1 cellular context compared by ENCODE assay signal in genomic region chr1:211735208-211736170, GRCh38.
TF ChIP-seq lines count a peak whose summit lies in the region.

No MANE protein-coding gene starts in this region.

TF ChIP-seq in HEK293, 187 proteins besides CTCF, POLR2A, EP300 and RAD21 (continued from another document):
- TF ChIP-seq ZNF692 (tag by site-specific recombination; IDR thresholded peaks at IDR 0.05) (no peak), ZNF624 (tag by site-specific recombination; IDR thresholded peaks at IDR 0.05) (no peak), PRDM1 (tag by site-specific recombination; IDR thresholded peaks at IDR 0.05) (no peak; the same call in 1 of the 2 replicates), IKZF3 (tag by site-specific recombination; IDR thresholded peaks at IDR 0.05) (peak; percentile 74; the same call in 1 of the 2 replicates), KLF16 (tag by site-specific recombination; IDR thresholded peaks at IDR 0.05) (no peak), ZNF10 (tag by site-specific recombination; IDR thresholded peaks at IDR 0.05) (no peak), ZNF600 (tag by site-specific recombination; IDR thresholded peaks at IDR 0.05) (peak; percentile 85), ZNF223 (tag by site-specific recombination; IDR thresholded peaks at IDR 0.05) (no peak), ZNF202 (tag by site-specific recombination; IDR thresholded peaks at IDR 0.05; ENCODE audit: borderline replicate concordance) (no peak), ZFP41 (tag by site-specific recombination; IDR thresholded peaks at IDR 0.05; ENCODE audit: borderline replicate concordance) (no peak), ZFP3 (tag by site-specific recombination; IDR thresholded peaks at IDR 0.05; ENCODE audit: low read depth) (no peak), GFI1B (tag by site-specific recombination; IDR thresholded peaks at IDR 0.05) (no peak), ZNF660 (tag by site-specific recombination; IDR thresholded peaks at IDR 0.05) (peak; percentile 87), PRDM10 (tag by site-specific recombination; IDR thresholded peaks at IDR 0.05) (peak; percentile 88), ZNF18 (tag by site-specific recombination; IDR thresholded peaks at IDR 0.05) (no peak), ZSCAN23 (tag by site-specific recombination; IDR thresholded peaks at IDR 0.05) (peak; percentile 58; the same call in 1 of the 2 replicates), ZNF555 (tag by site-specific recombination; conservative IDR thresholded peaks at IDR 0.05) (no peak), ZNF473 (tag by site-specific recombination; IDR thresholded peaks at IDR 0.05) (no peak), ZNF704 (tag by site-specific recombination; IDR thresholded peaks at IDR 0.05) (no peak), ZNF114 (tag by site-specific recombination; IDR thresholded peaks at IDR 0.05) (no peak), ZNF544 (tag by site-specific recombination; IDR thresholded peaks at IDR 0.05) (no peak), ZNF335 (tag by site-specific recombination; conservative IDR thresholded peaks at IDR 0.05) (no peak; the same call in 1 of the 2 replicates), ZBTB10 (tag by site-specific recombination; IDR thresholded peaks at IDR 0.05) (no peak), ZEB2 (tag by site-specific recombination; IDR thresholded peaks at IDR 0.05) (peak; percentile 83), ZNF354C (tag by site-specific recombination; IDR thresholded peaks at IDR 0.05; ENCODE audit: borderline replicate concordance, low read depth) (no peak), ZNF626 (tag by site-specific recombination; IDR thresholded peaks at IDR 0.05) (no peak)
